ENCODE assay signal across 8 cellular contexts in the genomic region with DNA sequence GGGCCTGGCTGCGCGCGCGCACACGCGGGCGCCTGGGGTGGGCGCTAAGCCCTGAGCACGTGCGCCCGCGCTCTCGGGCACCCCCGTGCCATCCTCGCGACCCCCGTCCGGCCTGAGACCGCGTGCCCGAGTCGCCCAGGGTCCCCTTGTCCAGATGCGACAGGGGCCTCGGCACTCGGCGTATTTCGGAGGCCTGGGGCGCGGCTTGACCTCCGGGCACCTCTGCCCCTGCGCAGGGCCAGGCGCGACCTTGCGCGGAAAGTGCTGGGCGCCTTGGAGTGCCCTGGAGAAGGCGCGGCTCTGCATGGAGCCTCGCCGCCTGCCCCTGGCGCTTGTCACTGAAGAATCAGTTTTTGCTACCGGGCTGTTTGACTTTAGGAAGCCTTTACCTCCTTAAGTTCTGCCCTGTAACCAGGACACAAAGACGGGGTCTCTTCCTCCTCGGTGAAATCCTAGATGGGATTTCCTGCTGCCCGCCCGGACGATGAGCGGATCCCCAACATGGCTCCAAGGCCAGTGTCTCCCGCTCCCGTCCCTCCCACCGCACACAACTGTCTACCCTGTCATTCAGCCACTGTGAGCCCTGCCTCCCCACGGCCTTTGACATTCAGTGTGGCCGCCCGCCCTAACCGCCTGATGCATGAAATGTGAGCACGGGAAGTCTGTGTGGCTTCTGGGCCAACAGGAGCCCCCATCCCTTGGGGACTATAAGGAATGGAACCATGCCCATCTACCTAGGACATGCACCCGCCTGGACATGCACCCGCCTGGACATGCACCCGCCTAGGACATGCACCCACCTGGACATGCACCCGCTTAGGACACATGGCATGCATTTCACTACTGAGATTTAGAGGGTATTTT. TPM values are rescaled to one million over a fixed set of nuclear protein-coding genes. Genes with fewer than 3 reads are reported as not detected.
A peak's percentile ranks its signal among the peaks of the same experiment; 100 is the strongest.
DNase-seq lines count a peak whose midpoint lies in the region; ATAC-seq, FAIRE-seq and TF ChIP-seq lines count a peak whose summit lies in the region.

No MANE protein-coding gene starts in this region.

- no peak for FAIRE-seq in bronchial epithelial cell (lab: Jason Lieb, UNC)

- no peaks in the 10 kb centered on the region for H3K36me3 ChIP-seq in bronchial epithelial cell (ENCODE audit: control insufficient read depth, insufficient read depth, low read length)

- CTCF ChIA-PET in AG04449 (lab: Yijun Ruan, JAX), result no interaction called here

- H3K27me3 ChIP-seq in bronchial epithelial cell (ENCODE audit: control insufficient read depth, insufficient read depth, low read length), result peaks cover 5% of the 10 kb centered on the region

- POLR2A ChIA-PET in AG04449 (lab: Yijun Ruan, JAX), result no interaction called here

- ATAC-seq in HG03457 (IDR thresholded peaks at IDR 0.05; ENCODE audit: unreplicated experiment) (peak; percentile 6), GM18519 (IDR thresholded peaks at IDR 0.05; ENCODE audit: low FRiP score, unreplicated experiment) (no peak), GM19395 (IDR thresholded peaks at IDR 0.05; ENCODE audit: unreplicated experiment) (no peak)

- no peak for DNase-seq in AG04449 (ENCODE audit: low read depth, low spot score)
- no peak for DNase-seq in bronchial epithelial cell (ENCODE audit: low read depth)
- DNase-seq in mesenteric fat pad (ENCODE audit: low spot score), result peak; percentile 90
- no peak for DNase-seq in stimulated activated naive CD4-positive, alpha-beta T cell treated with Interleukin-2 at 50 U/mL for 16 hours (lab: John Stamatoyannopoulos, UW)
- DNase-seq in NAMALWA (ENCODE audit: low spot score), result no peak

- no peak for TF ChIP-seq CTCF in AG04449 (IDR thresholded peaks at IDR 0.05; ENCODE audit: insufficient read depth, low read length, missing control alignments)
- no peak for TF ChIP-seq CTCF in bronchial epithelial cell (IDR thresholded peaks at IDR 0.05; ENCODE audit: insufficient read depth, low read length, severe bottlenecking)

- H3K4me3 ChIP-seq in AG04449 (ENCODE audit: low read depth, low read length) (peak overlapping the region; percentile 79), bronchial epithelial cell (ENCODE audit: low read depth, low read length) (peak overlapping the region; percentile 57)

RNA-seq across cellular contexts. Expression of gene STK32C, which starts 1.1 kb away (rescaled TPM):
- total RNA-seq in bronchial epithelial cell, result 9.7 and 14.6 TPM in 2 replicates
- total RNA-seq in mesenteric fat pad, result 18.3 TPM

RNA-seq across cellular contexts. Expression of gene LRRC27, which starts 23.2 kb away (rescaled TPM):
- 4.7 and 6.9 TPM in 2 replicates for total RNA-seq in bronchial epithelial cell
- 9.0 TPM for total RNA-seq in mesenteric fat pad
